In the genomic region with DNA sequence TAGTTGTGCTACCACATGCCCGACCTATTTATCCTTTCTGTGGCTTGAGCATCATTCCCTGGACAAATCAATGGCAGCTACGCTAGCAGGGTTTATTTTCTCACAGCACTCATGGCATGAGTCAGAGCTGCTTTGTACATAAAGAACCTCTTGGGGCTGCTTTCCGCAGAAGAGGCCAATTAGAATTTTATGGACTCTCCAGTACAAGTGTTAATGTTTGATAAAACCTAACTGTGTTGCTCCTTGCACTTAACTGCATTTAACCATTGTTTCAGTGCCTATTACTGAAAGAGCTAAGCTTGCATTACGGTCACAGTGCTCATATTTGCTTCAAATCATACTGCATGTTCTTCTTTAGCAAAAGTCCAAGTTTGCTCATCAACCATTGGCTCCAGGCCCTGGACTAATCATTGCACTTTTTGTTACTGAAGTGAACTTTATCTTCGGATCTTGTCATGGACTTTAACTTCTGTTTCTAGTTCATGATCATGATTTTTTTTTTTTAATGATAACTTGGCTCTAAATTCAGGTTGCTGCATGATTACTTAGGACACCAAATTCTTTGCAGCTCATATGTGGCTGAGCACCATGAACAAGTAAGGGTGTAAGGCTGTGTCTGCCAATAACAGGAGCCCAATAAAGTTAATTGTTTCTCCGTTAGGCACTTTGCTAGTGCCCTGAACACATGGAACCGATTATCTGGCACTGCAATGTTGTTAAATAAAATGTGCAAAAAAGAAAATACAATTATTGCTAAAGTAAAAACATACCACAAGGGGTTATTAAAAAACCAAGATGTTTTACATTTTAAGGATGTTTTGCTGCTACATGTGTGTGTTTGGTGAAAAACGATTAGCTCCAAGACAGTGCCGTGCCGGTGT, we compare ENCODE assay signal across 15 cellular contexts.
DNase-seq lines count a peak whose midpoint lies in the region; TF ChIP-seq lines count a peak whose summit lies in the region.
"Had no signal": no experiment of that assay in that cellular context is flagged by ENCODE, and none has a peak within 500 bp of the region (broad histone marks: within the 10 kb centered on the region; RNA-seq: fewer than 3 reads in every experiment).

No MANE protein-coding gene starts in this region.

- H3K4me3 ChIP-seq in A673 (ENCODE audit: low read depth, low read length, poor library complexity, severe bottlenecking): no peak overlapping the region
- H3K4me3 ChIP-seq: HAP-1 had no signal

- H3K36me3 ChIP-seq in A673 (ENCODE audit: insufficient read depth, low read length, poor library complexity, severe bottlenecking): no peaks in the 10 kb centered on the region
- H3K36me3 ChIP-seq: HAP-1 had no signal

- CTCF ChIA-PET in A673 (lab: Charles Lee): no interaction called here

- BruUV-seq in A673 (replicated peaks; lab: Mats Ljungman, UMichigan): no TSS peak

- no peak for TF ChIP-seq CTCF in A673 (conservative IDR thresholded peaks at IDR 0.05; ENCODE audit: low read depth, low read length)

- H3K27ac ChIP-seq in A673 (ENCODE audit: low read depth, low read length, poor library complexity, severe bottlenecking): no peak overlapping the region
- H3K27ac ChIP-seq: HL-60 had no signal

- peak; percentile 2 for DNase-seq in A673 (ENCODE audit: low spot score)
- DNase-seq in NCI-H1092 (lab: John Stamatoyannopoulos, UW): peak; percentile 79
- peak; percentile 87 for DNase-seq in NCI-H774 (lab: John Stamatoyannopoulos, UW)
- DNase-seq in kidney tubule cell (ENCODE audit: low spot score): peak; percentile 69
- DNase-seq in GM19238 (ENCODE audit: insufficient read length, low spot score): no peak
- no peak for DNase-seq in MV-4-11 (lab: John Stamatoyannopoulos, UW)
- DNase-seq in occipital lobe (lab: John Stamatoyannopoulos, UW): no peak
- no peak for DNase-seq in posterior vena cava (ENCODE audit: low spot score)
- DNase-seq: activated CD4-positive, alpha-beta T cell treated with anti-CD3 and anti-CD28 coated beads, Interleukin-2, amount 50 U/mL, for 4 hours; activated naive CD8-positive, alpha-beta T cell treated with anti-CD3 and anti-CD28 coated beads, Interleukin-2, amount 10 ng/mL, durations not matched to agents 7 days and 5 days; effector CD8-positive, alpha-beta T cell; NCI-H226; stimulated activated CD4-positive, alpha-beta T cell treated with anti-CD3 and anti-CD28 coated beads, Interleukin-4, amount 100 ng/mL, for 4 hours had no signal

- no peaks in the 10 kb centered on the region for H3K27me3 ChIP-seq in A673 (replicated peaks; ENCODE audit: insufficient read depth, low read depth, low read length, poor library complexity)

- intact Hi-C loops in A673 (cut with micrococcal nuclease; ENCODE audit: unreplicated experiment): no loop called here
- intact Hi-C loops in posterior vena cava (cut with DNase I): no loop called here

- no peaks in the 10 kb centered on the region for H3K4me1 ChIP-seq in A673 (ENCODE audit: insufficient read depth, low read length, poor library complexity, severe bottlenecking)
- H3K4me1 ChIP-seq: HAP-1 had no signal

- POLR2A ChIA-PET in A673 (lab: Charles Lee; ENCODE audit: low non-redundant PET): no interaction called here

- H3K9me3 ChIP-seq in A673 (ENCODE audit: low read depth, low read length, poor library complexity, severe bottlenecking): no peaks in the 10 kb centered on the region
- H3K9me3 ChIP-seq: HAP-1 had no signal

Comparison
In these comparisons a context has a peak if more than half of its experiments do, and no peak if none do; other contexts are left out.
1. DNase-seq: peak in A673 (single experiment), NCI-H1092 (single experiment), NCI-H774 (single experiment) and kidney tubule cell (single experiment); none in GM19238 (single experiment), MV-4-11 (single experiment), occipital lobe (single experiment) and posterior vena cava (single experiment).